8 cellular contexts compared by ENCODE assay signal in genomic region chr17:81295678-81296381, GRCh38. TPM values are rescaled to one million over a fixed set of nuclear protein-coding genes. Genes with fewer than 3 reads are reported as not detected.
DNase-seq lines count a peak whose midpoint lies in the region; ATAC-seq, FAIRE-seq and TF ChIP-seq lines count a peak whose summit lies in the region.

No MANE protein-coding gene starts in this region.

- H3K79me2 ChIP-seq in K562 (ENCODE audit: control insufficient read depth, insufficient read depth, low read length) = peaks cover 43% of the 10 kb centered on the region

- H3K27me3 ChIP-seq in K562 (ENCODE audit: control insufficient read depth in 2 of 2, insufficient read depth in 2 of 2, low read length in 2 of 2) = no peaks in the 10 kb centered on the region

- peak overlapping the region; percentile 92 for H2AFZ ChIP-seq in K562 (ENCODE audit: low read depth, low read length)

- no peak for TF ChIP-seq RAD21 in K562 (CRISPR knock-in tag; conservative IDR thresholded peaks at IDR 0.05 in 1 of 2, IDR thresholded peaks at IDR 0.05 in 1 of 2)

- peak; percentile 65 for FAIRE-seq in K562 (lab: Jason Lieb, UNC)

- TSS peak; percentile 92 for BruUV-seq in K562 (replicated peaks; lab: Mats Ljungman, UMichigan)

- intact Hi-C loops in K562 (cut with micrococcal nuclease) = loop anchor here (10.0 kb wide), 1 partner anchor 189 kb away; no protein-coding TSS in a partner anchor

- peak; percentile 9 for ATAC-seq in GM19035 (IDR thresholded peaks at IDR 0.05; ENCODE audit: unreplicated experiment)
- ATAC-seq in SK-N-SH treated with all-trans-retinoic acid at 6 μM for 48 hours = peak; percentile 55
- peak; percentile 6 for ATAC-seq in K562

- in situ Hi-C loops in K562 (cut with MboI) = no loop called here

- POLR2A ChIA-PET in K562 (lab: Yijun Ruan, JAX) = interaction anchor here (0.6 to 2.3 kb wide), 13 partner anchors 9 to 1246 kb away, joined by 3 to 14 read pairs (median 4); no protein-coding TSS in a partner anchor

- peak overlapping the region; percentile 96 to 99 for H3K9ac ChIP-seq in K562 (ENCODE audit: insufficient read depth in 1 of 2, low read depth in 2 of 2, low read length in 2 of 2)

- H3K27ac ChIP-seq in C4-2B (peak overlapping the region; percentile 87), K562 (ENCODE audit: extremely low read depth, low read depth, low read length) (peak overlapping the region; percentile 90)

- peak overlapping the region; percentile 86 for H3K4me3 ChIP-seq in K562

- no peak for TF ChIP-seq POLR2A in K562 (conservative IDR thresholded peaks at IDR 0.05)

- H3K36me3 ChIP-seq in K562 (ENCODE audit: control insufficient read depth, insufficient read depth, low read length) = peaks cover 6% of the 10 kb centered on the region; the same call in 1 of the 3 replicates

- WGBS in K562 (ENCODE audit: insufficient coverage, low coverage, missing lambda C conversion rate) = 32% methylated on average over 19 of the region's 22 CpGs

- CTCF ChIA-PET in K562 (lab: Yijun Ruan, JAX; ENCODE audit: low intra/inter-chr PET ratio) = interaction anchor here (0.6 to 1.0 kb wide), 2 partner anchors 13 to 98 kb away, joined by 3 to 4 read pairs; no protein-coding TSS in a partner anchor

- no peaks in the 10 kb centered on the region for H3K9me3 ChIP-seq in K562 (replicated peaks; ENCODE audit: control insufficient read depth, insufficient read depth, low read depth, low read length)

- no peak for TF ChIP-seq EP300 in K562 (IDR thresholded peaks at IDR 0.05; ENCODE audit: low read length)

- no peaks in the 10 kb centered on the region for H3K9me1 ChIP-seq in K562 (ENCODE audit: control insufficient read depth, insufficient read depth, low read length)

- peak overlapping the region; percentile 95 for H3K4me2 ChIP-seq in K562 (ENCODE audit: insufficient read depth, low read length)

- peaks cover 18 to 43% of the 10 kb centered on the region in 2 experiments; a peak in 4 of 5 replicates for H3K4me1 ChIP-seq in K562 (replicated peaks in 1 of 2; ENCODE audit: control insufficient read depth in 2 of 2, insufficient read depth in 2 of 2, low read length in 2 of 2)

- DNase-seq in Kasumi-1 (lab: John Stamatoyannopoulos, UW) (peak; percentile 65 to 75), K562 (ENCODE audit: extremely low read depth in 1 of 4, low spot score in 3 of 4) (peak in 2 of 4 experiments; percentile 43 to 44), iPS-NIHi7 (ENCODE audit: extremely low spot score) (peak; percentile 75), ecto neural progenitor cell (ENCODE audit: low spot score) (no peak)
- DNase-seq in stimulated activated CD4-positive, alpha-beta T cell treated with anti-CD3 and anti-CD28 coated beads, Interleukin-1b, Interleukin-23, amount 100 ng/mL, for 48 hours = peak; percentile 57

- TF ChIP-seq CTCF in C4-2B (conservative IDR thresholded peaks at IDR 0.05) (no peak; the same call in 1 of the 2 replicates), K562 (IDR thresholded peaks at IDR 0.05 in 2 of 3, conservative IDR thresholded peaks at IDR 0.05 in 1 of 3; ENCODE audit: insufficient read depth in 2 of 3, low read depth in 1 of 3, low read length in 3 of 3) (peak; percentile 34 to 42 (median 36); a peak in 5 of 6 replicates)

- no peaks in the 10 kb centered on the region for H4K20me1 ChIP-seq in K562 (replicated peaks; ENCODE audit: control insufficient read depth, insufficient read depth, low read length)

TF ChIP-seq in SK-N-SH treated with all-trans-retinoic acid at 6 μM for 48 hours, 23 proteins besides CTCF, POLR2A, EP300 and RAD21 (continues in another document):
- TF ChIP-seq ISL1 (CRISPR knock-in tag; IDR thresholded peaks at IDR 0.05) = peak; percentile 42; the same call in 1 of the 2 replicates
- TF ChIP-seq CSRNP3 (CRISPR knock-in tag; IDR thresholded peaks at IDR 0.05) = peak; percentile 77

TF ChIP-seq in K562, 482 proteins besides CTCF, POLR2A, EP300 and RAD21 (continues in another document):
- TF ChIP-seq OTX1 (CRISPR knock-in tag; IDR thresholded peaks at IDR 0.05) = no peak
- TF ChIP-seq RFX7 (CRISPR knock-in tag; IDR thresholded peaks at IDR 0.05) = no peak

RNA-seq across cellular contexts. Expression of gene SLC38A10, which starts 0.7 kb away (rescaled TPM):
- total RNA-seq in K562 (2011; cell fraction: chromatin; rRNA removed; ENCODE audit: low replicate concordance) = 96.2 and 235 TPM in 2 replicates
- total RNA-seq in K562 (2011; cell fraction: nucleolus; rRNA removed) = 109 and 114 TPM in 2 replicates
- total RNA-seq in K562 (2011; cell fraction: nucleoplasm; rRNA removed) = 104 and 132 TPM in 2 replicates
- 35.6 and 35.8 TPM in 2 replicates for total RNA-seq in K562 (2014; rRNA removed)
- total RNA-seq in K562 (2014; rRNA removed; fragmentation: Illumina TruSeq; extraction: Trizol) = 4.3 and 5.2 TPM in 2 replicates
- total RNA-seq in K562 (2015; rRNA removed; fragmentation: Illumina TruSeq; extraction: Trizol) = 15.5 and 16.1 TPM in 2 replicates
- total RNA-seq in K562 (2021) = 52.8 and 54.2 TPM in 2 replicates
- polyA plus RNA-seq in K562 (2011; rRNA removed) = 13.1 and 18.0 TPM in 2 replicates
- 18.4 and 29.4 TPM in 2 replicates for polyA plus RNA-seq in K562 (2011; cell fraction: cytosol; rRNA removed)
- 50.2 and 67.4 TPM in 2 replicates for polyA plus RNA-seq in K562 (2011; cell fraction: nucleus; rRNA removed)
- polyA plus RNA-seq in K562 (2012) = 38.9 and 86.6 TPM in 2 replicates
- polyA plus RNA-seq in K562 (2014; fragmentation: Illumina TruSeq; extraction: Trizol) = 13.8 and 24.0 TPM in 2 replicates
- polyA plus RNA-seq in K562 (2014; fragmentation: Nextera tagmentation; extraction: Ambion mirVana) = under 1 TPM; 0.45 to 0.92 TPM
- 31.7 and 32.1 TPM in 2 replicates for polyA plus RNA-seq in K562 (2014; rRNA removed)
- polyA minus RNA-seq in K562 (2011; rRNA and poly(A)+ RNA removed) = 16.9 and 24.8 TPM in 2 replicates
- polyA minus RNA-seq in K562 (2011; cell fraction: cytosol; rRNA and poly(A)+ RNA removed) = 54.3 and 65.3 TPM in 2 replicates
- polyA minus RNA-seq in K562 (2011; cell fraction: nucleus; rRNA and poly(A)+ RNA removed) = 28.7 and 33.2 TPM in 2 replicates

RNA-seq across cellular contexts. Expression of gene NDUFAF8, which starts 56.7 kb away (rescaled TPM):
- total RNA-seq in K562 (2011; cell fraction: chromatin; rRNA removed; ENCODE audit: low replicate concordance) = 68.1 and 75.3 TPM in 2 replicates
- total RNA-seq in K562 (2011; cell fraction: nucleolus; rRNA removed) = 29.2 and 40.8 TPM in 2 replicates
- total RNA-seq in K562 (2011; cell fraction: nucleoplasm; rRNA removed) = 60.6 and 70.4 TPM in 2 replicates
- total RNA-seq in K562 (2014; rRNA removed) = 107 and 136 TPM in 2 replicates
- total RNA-seq in K562 (2014; rRNA removed; fragmentation: Illumina TruSeq; extraction: Trizol) = 102 and 107 TPM in 2 replicates
- 84.5 and 90.0 TPM in 2 replicates for total RNA-seq in K562 (2015; rRNA removed; fragmentation: Illumina TruSeq; extraction: Trizol)
- total RNA-seq in K562 (2021) = 83.7 and 87.1 TPM in 2 replicates
- polyA plus RNA-seq in K562 (2011; rRNA removed) = 88.8 and 116 TPM in 2 replicates
- polyA plus RNA-seq in K562 (2011; cell fraction: cytosol; rRNA removed) = 77.7 and 122 TPM in 2 replicates
- polyA plus RNA-seq in K562 (2011; cell fraction: nucleus; rRNA removed) = 40.8 and 50.9 TPM in 2 replicates
- 37.9 and 163 TPM in 2 replicates for polyA plus RNA-seq in K562 (2012)
- 33.5 and 44.1 TPM in 2 replicates for polyA plus RNA-seq in K562 (2014; fragmentation: Illumina TruSeq; extraction: Trizol)
- 10 to 100 TPM; 13.5 to 17.4 TPM for polyA plus RNA-seq in K562 (2014; fragmentation: Nextera tagmentation; extraction: Ambion mirVana)
- 138 and 144 TPM in 2 replicates for polyA plus RNA-seq in K562 (2014; rRNA removed)
- polyA minus RNA-seq in K562 (2011; rRNA and poly(A)+ RNA removed) = 36.1 and 37.7 TPM in 2 replicates
- 4.4 and 14.6 TPM in 2 replicates for polyA minus RNA-seq in K562 (2011; cell fraction: cytosol; rRNA and poly(A)+ RNA removed)
- 11.4 and 14.2 TPM in 2 replicates for polyA minus RNA-seq in K562 (2011; cell fraction: nucleus; rRNA and poly(A)+ RNA removed)

RNA-seq across cellular contexts. Expression of gene TEPSIN, which starts 57.0 kb away (rescaled TPM):
- 40.8 and 141 TPM in 2 replicates for total RNA-seq in K562 (2011; cell fraction: chromatin; rRNA removed; ENCODE audit: low replicate concordance)
- 87.2 and 95.9 TPM in 2 replicates for total RNA-seq in K562 (2011; cell fraction: nucleolus; rRNA removed)
- 46.2 and 50.4 TPM in 2 replicates for total RNA-seq in K562 (2011; cell fraction: nucleoplasm; rRNA removed)
- total RNA-seq in K562 (2014; rRNA removed) (10.0 and 18.0 TPM in 2 replicates), K562 (2014; rRNA removed; fragmentation: Illumina TruSeq; extraction: Trizol) (1.8 and 2.1 TPM in 2 replicates), K562 (2015; rRNA removed; fragmentation: Illumina TruSeq; extraction: Trizol) (5.1 and 5.7 TPM in 2 replicates), K562 (2021) (24.8 and 29.8 TPM in 2 replicates)
- polyA plus RNA-seq in K562 (2011; rRNA removed) (6.6 and 9.8 TPM in 2 replicates), K562 (2014; fragmentation: Illumina TruSeq; extraction: Trizol) (5.3 and 7.2 TPM in 2 replicates), K562 (2014; fragmentation: Nextera tagmentation; extraction: Ambion mirVana) (under 1 TPM; 0.80 to 0.81 TPM), K562 (2014; rRNA removed) (15.2 and 22.7 TPM in 2 replicates)
- 8.0 and 15.3 TPM in 2 replicates for polyA plus RNA-seq in K562 (2011; cell fraction: cytosol; rRNA removed)
- 105 and 184 TPM in 2 replicates for polyA plus RNA-seq in K562 (2011; cell fraction: nucleus; rRNA removed)
- 12.5 and 21.3 TPM in 2 replicates for polyA plus RNA-seq in K562 (2012)
- polyA minus RNA-seq in K562 (2011; rRNA and poly(A)+ RNA removed) = 3.7 and 4.7 TPM in 2 replicates
- 4.6 and 6.4 TPM in 2 replicates for polyA minus RNA-seq in K562 (2011; cell fraction: cytosol; rRNA and poly(A)+ RNA removed)
- polyA minus RNA-seq in K562 (2011; cell fraction: nucleus; rRNA and poly(A)+ RNA removed) = 37.2 and 42.8 TPM in 2 replicates
